ENCODE assay signal across 1 cellular context in the genomic region with DNA sequence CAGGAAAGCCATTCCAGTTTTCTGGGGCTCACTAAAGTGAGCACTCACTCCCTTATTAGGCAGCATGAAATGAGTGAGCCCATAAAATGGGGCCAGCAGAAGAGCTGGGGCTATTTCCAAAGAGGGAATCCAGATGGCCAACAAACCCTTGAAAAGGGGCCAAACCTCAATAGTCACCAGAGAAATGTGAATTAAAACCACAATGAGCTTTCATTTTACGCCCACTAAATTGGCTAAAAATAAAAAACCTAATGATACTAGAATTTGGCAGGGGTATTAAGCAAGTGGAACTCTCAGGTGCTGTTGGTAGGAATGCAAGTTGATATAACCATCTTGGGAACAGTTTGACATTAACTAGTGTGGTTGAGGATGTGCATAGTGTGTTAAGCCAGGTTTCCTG.
TF ChIP-seq lines count a peak whose summit lies in the region.

No MANE protein-coding gene starts in this region.

TF ChIP-seq in HepG2, 621 proteins besides CTCF, POLR2A, EP300 and RAD21 (continued from another document):
- TF ChIP-seq, protein P1, sequence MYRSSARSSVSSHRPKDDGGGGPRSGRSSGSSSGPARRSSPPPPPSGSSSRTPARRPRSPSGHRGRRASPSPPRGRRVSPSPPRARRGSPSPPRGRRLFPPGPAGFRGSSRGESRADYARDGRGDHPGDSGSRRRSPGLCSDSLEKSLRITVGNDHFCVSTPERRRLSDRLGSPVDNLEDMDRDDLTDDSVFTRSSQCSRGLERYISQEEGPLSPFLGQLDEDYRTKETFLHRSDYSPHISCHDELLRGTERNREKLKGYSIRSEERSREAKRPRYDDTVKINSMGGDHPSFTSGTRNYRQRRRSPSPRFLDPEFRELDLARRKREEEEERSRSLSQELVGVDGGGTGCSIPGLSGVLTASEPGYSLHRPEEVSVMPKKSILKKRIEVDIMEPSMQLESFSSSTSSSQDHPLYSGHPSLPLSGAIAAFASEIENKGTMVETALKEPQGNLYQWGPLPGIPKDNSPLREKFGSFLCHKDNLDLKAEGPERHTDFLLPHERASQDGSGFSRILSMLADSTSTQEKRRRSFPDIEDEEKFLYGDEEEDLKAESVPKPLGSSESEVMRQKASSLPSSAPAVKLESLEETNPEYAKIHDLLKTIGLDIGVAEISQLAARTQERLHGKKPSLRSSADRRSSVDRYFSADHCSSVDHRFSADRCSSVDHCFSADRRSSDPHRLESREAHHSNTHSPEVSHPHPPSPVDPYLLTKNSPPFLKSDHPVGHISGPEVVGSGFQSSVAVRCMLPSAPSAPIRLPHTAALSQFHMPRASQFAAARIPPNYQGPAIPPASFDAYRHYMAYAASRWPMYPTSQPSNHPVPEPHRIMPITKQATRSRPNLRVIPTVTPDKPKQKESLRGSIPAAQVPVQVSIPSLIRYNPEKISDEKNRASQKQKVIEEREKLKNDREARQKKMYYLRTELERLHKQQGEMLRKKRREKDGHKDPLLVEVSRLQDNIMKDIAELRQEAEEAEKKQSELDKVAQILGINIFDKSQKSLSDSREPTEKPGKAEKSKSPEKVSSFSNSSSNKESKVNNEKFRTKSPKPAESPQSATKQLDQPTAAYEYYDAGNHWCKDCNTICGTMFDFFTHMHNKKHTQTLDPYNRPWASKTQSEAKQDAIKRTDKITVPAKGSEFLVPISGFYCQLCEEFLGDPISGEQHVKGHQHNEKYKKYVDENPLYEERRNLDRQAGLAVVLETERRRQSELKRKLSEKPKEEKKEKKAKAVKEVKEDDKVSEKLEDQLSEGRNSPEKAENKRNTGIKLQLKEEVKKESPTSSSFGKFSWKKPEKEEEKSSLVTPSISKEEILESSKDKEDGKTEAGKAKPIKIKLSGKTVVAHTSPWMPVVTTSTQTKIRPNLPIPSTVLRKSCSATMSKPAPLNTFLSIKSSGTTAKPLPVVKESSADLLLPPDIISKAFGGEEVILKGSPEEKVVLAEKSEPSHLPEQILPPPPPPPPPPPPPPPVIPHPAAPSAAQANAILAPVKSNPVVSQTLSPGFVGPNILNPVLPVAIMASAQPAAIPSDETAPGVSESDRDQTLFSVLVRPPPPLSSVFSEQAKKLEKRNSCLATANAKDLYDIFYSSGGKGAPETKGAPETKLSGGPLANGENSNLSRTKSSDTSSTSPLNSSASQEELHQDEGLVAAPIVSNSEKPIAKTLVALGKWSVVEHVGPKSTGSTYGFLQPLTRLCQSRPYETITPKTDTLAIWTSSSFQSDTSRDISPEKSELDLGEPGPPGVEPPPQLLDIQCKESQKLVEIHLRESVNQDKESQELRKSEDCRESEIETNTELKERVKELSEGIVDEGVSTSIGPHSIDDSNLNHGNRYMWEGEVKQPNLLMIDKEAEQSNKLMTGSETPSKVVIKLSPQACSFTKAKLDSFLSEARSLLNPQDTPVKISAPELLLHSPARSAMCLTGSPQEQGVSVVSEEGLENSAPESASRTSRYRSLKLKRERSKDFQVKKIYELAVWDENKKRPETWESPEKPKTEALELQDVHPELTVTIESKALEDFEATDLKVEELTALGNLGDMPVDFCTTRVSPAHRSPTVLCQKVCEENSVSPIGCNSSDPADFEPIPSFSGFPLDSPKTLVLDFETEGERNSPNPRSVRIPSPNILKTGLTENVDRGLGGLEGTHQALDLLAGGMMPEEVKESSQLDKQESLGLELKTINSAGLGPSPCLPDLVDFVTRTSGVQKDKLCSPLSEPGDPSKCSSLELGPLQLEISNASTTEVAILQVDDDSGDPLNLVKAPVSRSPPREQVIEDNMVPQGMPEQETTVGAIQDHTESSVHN (CRISPR knock-in tag; IDR thresholded peaks at IDR 0.05): no peak
